ENCODE assay signal across 1 cellular context in genomic region chr17:60149691-60150582, GRCh38.
TF ChIP-seq lines count a peak whose summit lies in the region.

CA4 (plus strand) TSS chr17:60149973; CDS start chr17:60150035, 62 bp downstream.

TF ChIP-seq in H1, 55 proteins besides CTCF, POLR2A, EP300 and RAD21:
- TF ChIP-seq HDAC2 (IDR thresholded peaks at IDR 0.05; ENCODE audit: borderline replicate concordance in 1 of 2, low read depth in 2 of 2, low read length in 2 of 2) (no peak), POU5F1 (IDR thresholded peaks at IDR 0.05; ENCODE audit: low read depth, low read length) (no peak), RFX5 (IDR thresholded peaks at IDR 0.05; ENCODE audit: borderline replicate concordance, low read depth, low read length) (no peak), SUZ12 (IDR thresholded peaks at IDR 0.05; ENCODE audit: low read length) (peak; percentile 65; the same call in 1 of the 2 replicates), TEAD4 (IDR thresholded peaks at IDR 0.05; ENCODE audit: low read depth, low read length) (no peak), SIX5 (IDR thresholded peaks at IDR 0.05; ENCODE audit: low read depth, low read length) (no peak), EZH2 (IDR thresholded peaks at IDR 0.05; ENCODE audit: low read depth, low read length, severe bottlenecking) (peak; percentile 69), USF2 (IDR thresholded peaks at IDR 0.05; ENCODE audit: low read length) (no peak), GABPA (IDR thresholded peaks at IDR 0.05; ENCODE audit: borderline replicate concordance, insufficient read depth, low read length) (0 out of 2 replicates have a peak, but pooled peaks have one; percentile 22), RBBP5 (IDR thresholded peaks at IDR 0.05; ENCODE audit: borderline replicate concordance, low read depth, low read length) (no peak; the same call in 1 of the 2 replicates), KDM4A (IDR thresholded peaks at IDR 0.05; ENCODE audit: low read depth, low read length, severe bottlenecking) (no peak), SP4 (IDR thresholded peaks at IDR 0.05; ENCODE audit: low read length) (no peak), BACH1 (IDR thresholded peaks at IDR 0.05; ENCODE audit: low read length) (peak; percentile 20; the same call in 1 of the 2 replicates), SRF (IDR thresholded peaks at IDR 0.05; ENCODE audit: low read depth, low read length) (no peak), TCF12 (IDR thresholded peaks at IDR 0.05; ENCODE audit: low read depth, low read length) (no peak), JUND (IDR thresholded peaks at IDR 0.05; ENCODE audit: low read length) (no peak), HDAC6 (IDR thresholded peaks at IDR 0.05; ENCODE audit: low read depth, low read length) (no peak), RNF2 (IDR thresholded peaks at IDR 0.05; ENCODE audit: borderline replicate concordance, low read depth, low read length, missing control alignments, poor library complexity, severe bottlenecking) (no peak), PHF8 (conservative IDR thresholded peaks at IDR 0.05; ENCODE audit: low read depth, low read length) (peak; percentile 18; the same call in 1 of the 2 replicates)
